22 cellular contexts compared by ENCODE assay signal in the genomic region with DNA sequence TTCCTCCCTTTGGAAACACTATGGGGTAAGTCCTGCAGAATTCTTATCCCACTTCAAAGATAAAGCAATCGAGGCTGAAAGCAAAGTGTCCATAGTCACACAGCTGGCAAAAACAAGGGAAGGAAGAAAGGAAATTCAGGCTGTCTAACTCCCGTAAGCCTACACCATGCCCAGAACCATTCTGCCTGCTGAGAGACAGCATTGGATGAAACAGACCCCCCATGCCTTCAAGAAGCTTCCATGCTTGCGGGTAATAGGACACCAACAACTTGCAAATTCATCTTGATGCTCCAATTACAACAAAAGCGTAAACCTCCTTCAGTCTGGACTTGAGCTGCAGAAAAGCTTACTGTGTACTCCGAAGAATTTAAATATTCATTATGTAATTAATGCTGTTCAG.
"Had no signal": no experiment of that assay in that cellular context is flagged by ENCODE, and none has a peak within 500 bp of the region (broad histone marks: within the 10 kb centered on the region; RNA-seq: fewer than 3 reads in every experiment).

No MANE protein-coding gene starts in this region.

- H3K36me3 Mint-ChIP-seq: memory B cell; mesothelial cell of epicardium; naive B cell; natural killer cell treated with Interleukin-12 subunit alpha and Interleukin-12 subunit beta and Interleukin-15 and Interleukin-18, amount 100 ng/mL, for 72 hours; stimulated activated naive B cell treated with anti-CD40 and anti-IgM and Interleukin-4, amounts not matched to agents 10 μg/mL and 1 μg/mL and 100 μg/mL, for 72 hours had no signal

- H3K36me3 ChIP-seq: prostate gland, right atrium auricular region, thoracic aorta, transverse colon, upper lobe of right lung, uterus had no signal

- H3K27me3 ChIP-seq: right atrium auricular region, transverse colon, upper lobe of right lung, uterus had no signal

- H3K27ac Mint-ChIP-seq: memory B cell; mesothelial cell of epicardium; naive B cell; natural killer cell treated with Interleukin-12 subunit alpha and Interleukin-12 subunit beta and Interleukin-15 and Interleukin-18, amount 100 ng/mL, for 72 hours; stimulated activated naive B cell treated with anti-CD40 and anti-IgM and Interleukin-4, amounts not matched to agents 10 μg/mL and 1 μg/mL and 100 μg/mL, for 72 hours; stimulated activated naive CD8-positive, alpha-beta T cell treated with anti-CD3 and anti-CD28 coated beads, Interleukin-15, Interleukin-2, amounts not matched to agents 100 ng/mL and 50 ng/mL, for 24 hours had no signal

- DNase-seq: cortex of kidney; hypothalamus; kidney; mucosa of descending colon; naive B cell; stimulated activated CD4-positive, alpha-beta T cell treated with anti-CD3 and anti-CD28 coated beads, Interleukin-2, amount 100 ng/mL, for 24 hours; stimulated activated naive B cell treated with anti-CD40 and anti-IgM and Interleukin-4, amounts not matched to agents 10 μg/mL and 1 μg/mL and 100 μg/mL, for 72 hours; transverse colon; upper lobe of right lung; uterus had no signal

- H3K27ac ChIP-seq: prostate gland, right atrium auricular region, thoracic aorta, transverse colon, upper lobe of right lung, uterus had no signal

- H3K9me3 Mint-ChIP-seq: mesothelial cell of epicardium; natural killer cell treated with Interleukin-12 subunit alpha and Interleukin-12 subunit beta and Interleukin-15 and Interleukin-18, amount 100 ng/mL, for 72 hours; neural crest cell; stimulated activated naive CD8-positive, alpha-beta T cell treated with anti-CD3 and anti-CD28 coated beads, Interleukin-15, Interleukin-2, amounts not matched to agents 100 ng/mL and 50 ng/mL, for 24 hours had no signal

- H3K4me3 ChIP-seq: lung, mucosa of descending colon, prostate gland, right atrium auricular region, thoracic aorta, transverse colon, upper lobe of right lung, uterus had no signal

- H3K27me3 Mint-ChIP-seq: memory B cell; stimulated activated naive CD8-positive, alpha-beta T cell treated with anti-CD3 and anti-CD28 coated beads, Interleukin-15, Interleukin-2, amounts not matched to agents 100 ng/mL and 50 ng/mL, for 24 hours had no signal

- ATAC-seq: left lobe of liver; mucosa of descending colon; natural killer cell treated with Interleukin-12 subunit alpha and Interleukin-12 subunit beta and Interleukin-15 and Interleukin-18, amount 100 ng/mL, for 72 hours; sciatic nerve; stimulated activated naive B cell treated with anti-CD40 and anti-IgM and Interleukin-4, amounts not matched to agents 10 μg/mL and 1 μg/mL and 100 μg/mL, for 72 hours had no signal

- H3K9me3 ChIP-seq: mucosa of descending colon, prostate gland, right atrium auricular region, thoracic aorta, transverse colon, upper lobe of right lung, uterus had no signal

- H3K4me1 ChIP-seq: prostate gland, right atrium auricular region, upper lobe of right lung, uterus had no signal

- H3K4me1 Mint-ChIP-seq: memory B cell; naive B cell; stimulated activated naive B cell treated with anti-CD40 and anti-IgM and Interleukin-4, amounts not matched to agents 10 μg/mL and 1 μg/mL and 100 μg/mL, for 72 hours had no signal

- H3K4me3 Mint-ChIP-seq: memory B cell; mesothelial cell of epicardium; naive B cell; natural killer cell treated with Interleukin-12 subunit alpha and Interleukin-12 subunit beta and Interleukin-15 and Interleukin-18, amount 100 ng/mL, for 72 hours; neural crest cell; stimulated activated naive B cell treated with anti-CD40 and anti-IgM and Interleukin-4, amounts not matched to agents 10 μg/mL and 1 μg/mL and 100 μg/mL, for 72 hours; stimulated activated naive CD8-positive, alpha-beta T cell treated with anti-CD3 and anti-CD28 coated beads, Interleukin-15, Interleukin-2, amounts not matched to agents 100 ng/mL and 50 ng/mL, for 24 hours had no signal

- FAIRE-seq: frontal cortex, kidney had no signal
